ENCODE assay signal across 22 cellular contexts in genomic region chr1:168792142-168792541, GRCh38.
"Had no signal": no experiment of that assay in that cellular context is flagged by ENCODE, and none has a peak within 500 bp of the region (broad histone marks: within the 10 kb centered on the region; RNA-seq: fewer than 3 reads in every experiment).

No MANE protein-coding gene starts in this region.

- H3K27ac ChIP-seq: left ventricle myocardium inferior, neural progenitor cell, thoracic aorta, vagina had no signal

- H3K36me3 ChIP-seq: left ventricle myocardium inferior, neural progenitor cell, thoracic aorta, vagina had no signal

- H3K9ac ChIP-seq: neural progenitor cell had no signal

- H3K4me2 ChIP-seq: neural progenitor cell had no signal

- H3K36me3 Mint-ChIP-seq: activated naive CD4-positive, alpha-beta T cell treated with anti-CD3 and anti-CD28 coated beads, Interleukin-2, amount 50 U/mL, for 72 hours; immature natural killer cell; naive thymus-derived CD8-positive, alpha-beta T cell; neural progenitor cell; stimulated activated naive B cell treated with anti-CD40 and anti-IgM and Interleukin-4, amounts not matched to agents 10 μg/mL and 1 μg/mL and 100 μg/mL, for 72 hours; type B pancreatic cell; WTC11 had no signal

- H3K27me3 ChIP-seq: neural progenitor cell, vagina had no signal

- H3K27me3 Mint-ChIP-seq: stimulated activated naive B cell treated with anti-CD40 and anti-IgM and Interleukin-4, amounts not matched to agents 10 μg/mL and 1 μg/mL and 100 μg/mL, for 72 hours; type B pancreatic cell had no signal

- H3K27ac Mint-ChIP-seq: activated CD8-positive, alpha-beta T cell treated with anti-CD3 and anti-CD28 coated beads, Interleukin-2, amount 10 ng/mL, durations not matched to agents 7 days and 5 days; activated naive CD4-positive, alpha-beta T cell treated with anti-CD3 and anti-CD28 coated beads, Interleukin-2, amount 50 U/mL, for 72 hours; activated T-helper 1 cell treated with anti-CD3 and anti-CD28 coated beads, Interleukin-12 subunit alpha, Interleukin-12 subunit beta, Interleukin-2, Interleukin-4 antibody, amounts not matched to agents 30 ng/mL and 10 ng/mL and 1 ng/mL, durations not matched to agents 14 hours and 24 hours and 36 hours; immature natural killer cell; naive thymus-derived CD8-positive, alpha-beta T cell; neural progenitor cell; stimulated activated naive B cell treated with anti-CD40 and anti-IgM and Interleukin-4, amounts not matched to agents 10 μg/mL and 1 μg/mL and 100 μg/mL, for 72 hours; type B pancreatic cell; WTC11 had no signal

- DNase-seq: activated CD4-positive, alpha-beta T cell treated with anti-CD3 and anti-CD28 coated beads for 48 hours; activated CD8-positive, alpha-beta T cell treated with anti-CD3 and anti-CD28 coated beads, Interleukin-2, amount 10 ng/mL, durations not matched to agents 7 days and 5 days; activated gamma-delta T cell treated with Interleukin-2 at 50 U/mL for 16 hours; central memory CD4-positive, alpha-beta T cell; dermis blood vessel endothelial cell; effector CD8-positive, alpha-beta T cell; foreskin melanocyte; immature natural killer cell; left ventricle myocardium inferior; naive thymus-derived CD8-positive, alpha-beta T cell; small intestine; stimulated activated CD4-positive, alpha-beta T cell treated with anti-CD3 and anti-CD28 coated beads, Interleukin-15, amount 100 ng/mL, for 24 hours; stimulated activated naive B cell treated with anti-CD40 and anti-IgM and Interleukin-4, amounts not matched to agents 10 μg/mL and 1 μg/mL and 100 μg/mL, for 72 hours; T1000 had no signal

- H3K4me3 ChIP-seq: left ventricle myocardium inferior, neural progenitor cell, thoracic aorta, vagina had no signal

- H3K4me3 Mint-ChIP-seq: activated CD8-positive, alpha-beta T cell treated with anti-CD3 and anti-CD28 coated beads, Interleukin-2, amount 10 ng/mL, durations not matched to agents 7 days and 5 days; activated T-helper 1 cell treated with anti-CD3 and anti-CD28 coated beads, Interleukin-12 subunit alpha, Interleukin-12 subunit beta, Interleukin-2, Interleukin-4 antibody, amounts not matched to agents 30 ng/mL and 10 ng/mL and 1 ng/mL, durations not matched to agents 14 hours and 24 hours and 36 hours; immature natural killer cell; naive thymus-derived CD8-positive, alpha-beta T cell; neural progenitor cell; stimulated activated naive B cell treated with anti-CD40 and anti-IgM and Interleukin-4, amounts not matched to agents 10 μg/mL and 1 μg/mL and 100 μg/mL, for 72 hours; type B pancreatic cell; WTC11 had no signal

- H3K9me3 Mint-ChIP-seq: activated naive CD4-positive, alpha-beta T cell treated with anti-CD3 and anti-CD28 coated beads, Interleukin-2, amount 50 U/mL, for 72 hours; activated T-helper 1 cell treated with anti-CD3 and anti-CD28 coated beads, Interleukin-12 subunit alpha, Interleukin-12 subunit beta, Interleukin-2, Interleukin-4 antibody, amounts not matched to agents 30 ng/mL and 10 ng/mL and 1 ng/mL, durations not matched to agents 14 hours and 24 hours and 36 hours; immature natural killer cell; naive thymus-derived CD8-positive, alpha-beta T cell; neural progenitor cell; stimulated activated naive B cell treated with anti-CD40 and anti-IgM and Interleukin-4, amounts not matched to agents 10 μg/mL and 1 μg/mL and 100 μg/mL, for 72 hours; WTC11 had no signal

- H3K4me1 ChIP-seq: left ventricle myocardium inferior, neural progenitor cell, vagina had no signal

- H3K9me3 ChIP-seq: left ventricle myocardium inferior, thoracic aorta, vagina had no signal

- H3K4me1 Mint-ChIP-seq: immature natural killer cell; stimulated activated naive B cell treated with anti-CD40 and anti-IgM and Interleukin-4, amounts not matched to agents 10 μg/mL and 1 μg/mL and 100 μg/mL, for 72 hours; WTC11 had no signal

- ATAC-seq: activated CD8-positive, alpha-beta T cell treated with anti-CD3 and anti-CD28 coated beads, Interleukin-2, amount 10 ng/mL, durations not matched to agents 7 days and 5 days; activated naive CD4-positive, alpha-beta T cell treated with anti-CD3 and anti-CD28 coated beads, Interleukin-2, amount 50 U/mL, for 72 hours; naive thymus-derived CD8-positive, alpha-beta T cell; sciatic nerve; stimulated activated naive B cell treated with anti-CD40 and anti-IgM and Interleukin-4, amounts not matched to agents 10 μg/mL and 1 μg/mL and 100 μg/mL, for 72 hours; WTC11 had no signal
